Comparison of ENCODE assay signal across 12 cellular contexts in the genomic region with DNA sequence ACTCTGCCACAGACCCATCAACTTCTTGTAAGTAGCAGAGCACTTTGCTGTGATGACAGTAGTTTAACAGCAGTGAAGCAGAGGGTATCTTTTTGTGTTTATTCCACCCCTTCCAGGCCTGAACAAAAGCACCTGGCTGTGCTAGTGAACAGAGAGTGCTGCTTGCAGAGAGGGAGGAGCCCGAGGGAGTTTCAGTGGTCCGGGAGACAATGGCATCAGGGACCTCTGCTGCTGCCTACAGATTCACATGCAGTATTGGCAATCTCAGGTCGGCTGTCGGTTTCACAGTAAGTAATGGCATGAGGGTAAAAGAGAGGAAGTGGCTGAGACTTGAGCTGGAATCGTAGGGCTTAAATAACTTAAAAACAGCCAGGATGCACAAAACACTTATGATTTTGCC.
DNase-seq lines count a peak whose midpoint lies in the region; ATAC-seq and FAIRE-seq lines count a peak whose summit lies in the region.
"Had no signal": no experiment of that assay in that cellular context is flagged by ENCODE, and none has a peak within 500 bp of the region (broad histone marks: within the 10 kb centered on the region; RNA-seq: fewer than 3 reads in every experiment).

No MANE protein-coding gene starts in this region.

- H3K27me3 ChIP-seq in iPS-20b (ENCODE audit: insufficient read depth, low read length) = no peaks in the 10 kb centered on the region

- ATAC-seq in HG02642 (IDR thresholded peaks at IDR 0.05; ENCODE audit: poor library complexity, unreplicated experiment) (peak; percentile 45), GM19023 (IDR thresholded peaks at IDR 0.05; ENCODE audit: unreplicated experiment) (no peak)
- ATAC-seq: activated CD8-positive, alpha-beta memory T cell treated with anti-CD3 and anti-CD28 coated beads, Interleukin-2, amount 10 ng/mL, durations not matched to agents 7 days and 5 days; esophagus mucosa; HepG2 had no signal

- FAIRE-seq in GM19239 (lab: Jason Lieb, UNC) = peak; percentile 14
- FAIRE-seq: HepG2 had no signal

- H3K4me1 ChIP-seq in iPS-20b (ENCODE audit: insufficient read depth, low read length) = peaks cover 12% of the 10 kb centered on the region

- H3K9ac ChIP-seq in iPS-20b (ENCODE audit: low read depth, low read length) = peak overlapping the region; percentile 56; the same call in 1 of the 2 replicates

- peak overlapping the region; percentile 6; the same call in 1 of the 2 replicates for H3K4me3 ChIP-seq in iPS-20b (ENCODE audit: low read length)

- H3K36me3 ChIP-seq in iPS-20b (ENCODE audit: insufficient read depth, low read depth, low read length) = no peaks in the 10 kb centered on the region

- H3K27ac ChIP-seq in iPS-20b (ENCODE audit: low read length) = peak overlapping the region; percentile 2

- H3K9me3 ChIP-seq in iPS-20b (ENCODE audit: insufficient read depth, low read depth, low read length) = no peaks in the 10 kb centered on the region

- DNase-seq in GM19239 (ENCODE audit: insufficient read length, low spot score) = no peak
- peak; percentile 74 for DNase-seq in NCI-H524 treated with DMSO at 0.1 percent for 48 hours (lab: John Stamatoyannopoulos, UW)
- DNase-seq in NCI-H2227 (lab: John Stamatoyannopoulos, UW; ENCODE audit: unreplicated experiment) = no peak
- DNase-seq in NCI-H2029 treated with DMSO at 0.1 percent for 48 hours (lab: John Stamatoyannopoulos, UW) = no peak
- DNase-seq: activated CD8-positive, alpha-beta memory T cell treated with anti-CD3 and anti-CD28 coated beads, Interleukin-2, amount 10 ng/mL, durations not matched to agents 7 days and 5 days; DMS53; T-cell had no signal
